ENCODE assay signal across 9 cellular contexts in the genomic region with DNA sequence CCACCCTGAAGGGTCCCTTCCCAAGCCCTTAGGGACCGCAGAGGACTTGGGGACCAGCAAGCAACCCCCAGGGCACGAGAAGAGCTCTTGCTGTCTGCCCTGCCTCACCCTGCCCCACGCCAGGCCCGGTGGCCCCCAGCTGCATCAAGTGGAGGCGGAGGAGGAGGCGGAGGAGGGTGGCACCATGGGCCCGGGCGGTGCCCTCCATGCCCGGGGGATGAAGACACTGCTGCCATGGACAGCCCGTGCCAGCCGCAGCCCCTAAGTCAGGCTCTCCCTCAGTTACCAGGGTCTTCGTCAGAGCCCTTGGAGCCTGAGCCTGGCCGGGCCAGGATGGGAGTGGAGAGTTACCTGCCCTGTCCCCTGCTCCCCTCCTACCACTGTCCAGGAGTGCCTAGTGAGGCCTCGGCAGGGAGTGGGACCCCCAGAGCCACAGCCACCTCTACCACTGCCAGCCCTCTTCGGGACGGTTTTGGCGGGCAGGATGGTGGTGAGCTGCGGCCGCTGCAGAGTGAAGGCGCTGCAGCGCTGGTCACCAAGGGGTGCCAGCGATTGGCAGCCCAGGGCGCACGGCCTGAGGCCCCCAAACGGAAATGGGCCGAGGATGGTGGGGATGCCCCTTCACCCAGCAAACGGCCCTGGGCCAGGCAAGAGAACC. TPM values are rescaled to one million over a fixed set of nuclear protein-coding genes. Genes with fewer than 3 reads are reported as not detected.
DNase-seq lines count a peak whose midpoint lies in the region; ATAC-seq, FAIRE-seq and TF ChIP-seq lines count a peak whose summit lies in the region.
"Had no signal": no experiment of that assay in that cellular context is flagged by ENCODE, and none has a peak within 500 bp of the region (broad histone marks: within the 10 kb centered on the region; RNA-seq: fewer than 3 reads in every experiment).

No MANE protein-coding gene starts in this region.

- peaks cover 2% of the 10 kb centered on the region for H3K36me3 Mint-ChIP-seq in activated naive CD4-positive, alpha-beta T cell treated with anti-CD3 and anti-CD28 coated beads, Interleukin-2, amount 50 U/mL, for 24 hours
- H3K36me3 Mint-ChIP-seq in type B pancreatic cell = peaks cover 4% of the 10 kb centered on the region

- intact Hi-C loops in K562 (cut with micrococcal nuclease) = no loop called here

- H3K27me3 ChIP-seq in K562 (ENCODE audit: control insufficient read depth in 2 of 2, insufficient read depth in 2 of 2, low read length in 2 of 2) (no peaks in the 10 kb centered on the region), lung (ENCODE audit: control insufficient read depth, insufficient read depth) (no peaks in the 10 kb centered on the region)

- no peaks in the 10 kb centered on the region for H3K9me3 ChIP-seq in K562 (replicated peaks; ENCODE audit: control insufficient read depth, insufficient read depth, low read depth, low read length)
- H3K9me3 ChIP-seq in lung (ENCODE audit: control insufficient read depth in 2 of 2, insufficient read depth in 1 of 2, low read length in 1 of 2) = no peaks in the 10 kb centered on the region

- no peak overlapping the region for H2AFZ ChIP-seq in K562 (ENCODE audit: low read depth, low read length)

- H3K27ac Mint-ChIP-seq in activated naive CD4-positive, alpha-beta T cell treated with anti-CD3 and anti-CD28 coated beads, Interleukin-2, amount 50 U/mL, for 24 hours = peak overlapping the region; percentile 97
- H3K27ac Mint-ChIP-seq in type B pancreatic cell = peak overlapping the region; percentile 87

- peaks cover 53 to 71% of the 10 kb centered on the region in 2 experiments for H3K4me1 ChIP-seq in K562 (replicated peaks in 1 of 2; ENCODE audit: control insufficient read depth in 2 of 2, insufficient read depth in 2 of 2, low read length in 2 of 2)
- H3K4me1 ChIP-seq in lung (ENCODE audit: control insufficient read depth in 2 of 2, insufficient read depth in 2 of 2, low read length in 2 of 2) = peaks cover 19 to 53% of the 10 kb centered on the region in 2 donors

- H3K27ac ChIP-seq in K562 (ENCODE audit: extremely low read depth, low read depth, low read length) (peak overlapping the region; percentile 95), lung (ENCODE audit: low read depth in 1 of 2, low read length in 1 of 2) (peak overlapping the region; percentile 90 to 93)

- CTCF ChIA-PET in K562 (lab: Yijun Ruan, JAX; ENCODE audit: low intra/inter-chr PET ratio) = no interaction called here

- no peak for TF ChIP-seq EP300 in K562 (IDR thresholded peaks at IDR 0.05; ENCODE audit: low read length)

- POLR2A ChIA-PET in K562 (lab: Yijun Ruan, JAX) = interaction anchor here (1.0 to 1.7 kb wide), 3 partner anchors 11 to 47 kb away, joined by 3 to 9 read pairs (median 6); a partner anchor contains a TSS

- H3K4me3 ChIP-seq in K562 (peak overlapping the region; percentile 89), lung (peak overlapping the region; percentile 89)

- ATAC-seq in K562 (no peak), lung (ENCODE audit: insufficient read depth, low FRiP score) (no peak), GM21526 (IDR thresholded peaks at IDR 0.05; ENCODE audit: low FRiP score, unreplicated experiment) (no peak)

- H3K36me3 ChIP-seq in K562 (ENCODE audit: control insufficient read depth, insufficient read depth, low read length) (peaks cover 53% of the 10 kb centered on the region; the same call in 2 of the 3 replicates), lung (ENCODE audit: control insufficient read depth in 2 of 2, insufficient read depth in 2 of 2, low read length in 2 of 2) (peaks cover 0 to 18% of the 10 kb centered on the region in 2 donors)

- peaks cover 62% of the 10 kb centered on the region for H3K79me2 ChIP-seq in K562 (ENCODE audit: control insufficient read depth, insufficient read depth, low read length)

- no TSS peak for BruUV-seq in K562 (replicated peaks; lab: Mats Ljungman, UMichigan)

- H3K4me2 ChIP-seq in K562 (ENCODE audit: insufficient read depth, low read length) = peak overlapping the region; percentile 82

- peaks cover 13% of the 10 kb centered on the region for H3K9me1 ChIP-seq in K562 (ENCODE audit: control insufficient read depth, insufficient read depth, low read length)

- no peak for TF ChIP-seq RAD21 in K562 (CRISPR knock-in tag; conservative IDR thresholded peaks at IDR 0.05 in 1 of 2, IDR thresholded peaks at IDR 0.05 in 1 of 2)

- H3K9ac ChIP-seq in K562 (ENCODE audit: insufficient read depth in 1 of 2, low read depth in 2 of 2, low read length in 2 of 2) = peak overlapping the region; percentile 95 to 98

- H3K4me1 Mint-ChIP-seq in activated naive CD4-positive, alpha-beta T cell treated with anti-CD3 and anti-CD28 coated beads, Interleukin-2, amount 50 U/mL, for 24 hours = peaks cover 66% of the 10 kb centered on the region
- peaks cover 42% of the 10 kb centered on the region for H3K4me1 Mint-ChIP-seq in type B pancreatic cell (ENCODE audit: unreplicated experiment)

- peaks cover 41% of the 10 kb centered on the region for H4K20me1 ChIP-seq in K562 (replicated peaks; ENCODE audit: control insufficient read depth, insufficient read depth, low read length)

- WGBS in K562 (ENCODE audit: insufficient coverage, low coverage, missing lambda C conversion rate) = 75% methylated on average over 17 of the region's 27 CpGs
- WGBS in lung, 2 donors = 49 to 74% methylated on average over 26 to 27 of the region's 27 CpGs

- no peak for FAIRE-seq in K562 (lab: Jason Lieb, UNC)

- no peak for TF ChIP-seq CTCF in K562 (IDR thresholded peaks at IDR 0.05 in 2 of 3, conservative IDR thresholded peaks at IDR 0.05 in 1 of 3; ENCODE audit: insufficient read depth in 2 of 3, low read depth in 1 of 3, low read length in 3 of 3)
- TF ChIP-seq CTCF in lung (IDR thresholded peaks at IDR 0.05; ENCODE audit: control extremely low read depth, extremely low read depth) = no peak
- TF ChIP-seq CTCF in type B pancreatic cell (conservative IDR thresholded peaks at IDR 0.05) = no peak
- TF ChIP-seq CTCF in GM13976 (IDR thresholded peaks at IDR 0.05; ENCODE audit: borderline replicate concordance, control extremely low read depth, extremely low read depth, insufficient read depth, missing control alignments) = no peak

- H3K4me3 Mint-ChIP-seq in activated naive CD4-positive, alpha-beta T cell treated with anti-CD3 and anti-CD28 coated beads, Interleukin-2, amount 50 U/mL, for 24 hours = peak overlapping the region; percentile 92
- H3K4me3 Mint-ChIP-seq in type B pancreatic cell = peak overlapping the region; percentile 92

- H3K27me3 Mint-ChIP-seq in activated naive CD4-positive, alpha-beta T cell treated with anti-CD3 and anti-CD28 coated beads, Interleukin-2, amount 50 U/mL, for 24 hours = no peaks in the 10 kb centered on the region
- H3K27me3 Mint-ChIP-seq in type B pancreatic cell = no peaks in the 10 kb centered on the region

- DNase-seq in activated naive CD4-positive, alpha-beta T cell treated with anti-CD3 and anti-CD28 coated beads, Interleukin-2, amount 50 U/mL, for 16 hours = no peak
- DNase-seq in K562 (ENCODE audit: extremely low read depth in 1 of 4, low spot score in 3 of 4) (no peak), lung (ENCODE audit: low spot score) (peak; percentile 29), type B pancreatic cell (ENCODE audit: extremely low spot score, unreplicated experiment) (no peak), kidney tubule cell (ENCODE audit: low spot score) (no peak), GM13976 (ENCODE audit: low spot score) (no peak)

- no peaks in the 10 kb centered on the region for H3K9me3 Mint-ChIP-seq in activated naive CD4-positive, alpha-beta T cell treated with anti-CD3 and anti-CD28 coated beads, Interleukin-2, amount 50 U/mL, for 24 hours
- no peaks in the 10 kb centered on the region for H3K9me3 Mint-ChIP-seq in type B pancreatic cell

- TF ChIP-seq POLR2A in K562 (conservative IDR thresholded peaks at IDR 0.05) = no peak

- in situ Hi-C loops in K562 (cut with MboI) = no loop called here
- in situ Hi-C loops in GM13976 (cut with MboI; ENCODE audit: low sequenced_read_pairs, unreplicated experiment) = no loop called here

RNA-seq across cellular contexts. Expression of a gene that starts 1.5 kb away (rescaled TPM):
- total RNA-seq in K562 (2011; cell fraction: chromatin; rRNA removed; ENCODE audit: low replicate concordance) = 63.0 and 140 TPM in 2 replicates
- 93.6 and 96.2 TPM in 2 replicates for total RNA-seq in K562 (2011; cell fraction: nucleolus; rRNA removed)
- total RNA-seq in K562 (2011; cell fraction: nucleoplasm; rRNA removed) = 80.4 and 98.4 TPM in 2 replicates
- total RNA-seq in K562 (2014; rRNA removed) (104 and 120 TPM in 2 replicates), K562 (2014; rRNA removed; fragmentation: Illumina TruSeq; extraction: Trizol) (51.2 and 71.0 TPM in 2 replicates), K562 (2015; rRNA removed; fragmentation: Illumina TruSeq; extraction: Trizol) (92.0 and 92.9 TPM in 2 replicates), K562 (2021) (111 and 114 TPM in 2 replicates), lung (100 to 1,000 TPM; 130 to 157 TPM), type B pancreatic cell (ENCODE audit: low replicate concordance) (83.4 and 83.8 TPM in 2 replicates)
- polyA plus RNA-seq in K562 (2011; rRNA removed) (41.1 and 52.0 TPM in 2 replicates), K562 (2014; fragmentation: Illumina TruSeq; extraction: Trizol) (65.7 and 78.9 TPM in 2 replicates), K562 (2014; fragmentation: Nextera tagmentation; extraction: Ambion mirVana) (10 to 100 TPM in 1 of 2 experiments, 1 to 10 TPM in 1; 9.6 to 19.1 TPM), K562 (2014; rRNA removed) (81.3 and 92.5 TPM in 2 replicates), lung (100 to 1,000 TPM; 132 to 133 TPM)
- polyA plus RNA-seq in K562 (2011; cell fraction: cytosol; rRNA removed) = 56.6 and 123 TPM in 2 replicates
- polyA plus RNA-seq in K562 (2011; cell fraction: nucleus; rRNA removed) = 86.2 and 132 TPM in 2 replicates
- 87.1 and 100 TPM in 2 replicates for polyA plus RNA-seq in K562 (2012)
- 18.5 and 29.1 TPM in 2 replicates for polyA minus RNA-seq in K562 (2011; rRNA and poly(A)+ RNA removed)
- polyA minus RNA-seq in K562 (2011; cell fraction: cytosol; rRNA and poly(A)+ RNA removed) = 35.9 and 41.9 TPM in 2 replicates
- 31.8 and 35.2 TPM in 2 replicates for polyA minus RNA-seq in K562 (2011; cell fraction: nucleus; rRNA and poly(A)+ RNA removed)

RNA-seq across cellular contexts. Expression of a gene that starts 22.4 kb away (rescaled TPM):
- 17.4 and 18.8 TPM in 2 replicates for total RNA-seq in K562 (2011; cell fraction: chromatin; rRNA removed; ENCODE audit: low replicate concordance)
- total RNA-seq in K562 (2011; cell fraction: nucleolus; rRNA removed) = 12.3 and 13.6 TPM in 2 replicates
- 11.1 and 23.1 TPM in 2 replicates for total RNA-seq in K562 (2011; cell fraction: nucleoplasm; rRNA removed)
- total RNA-seq in K562 (2014; rRNA removed) (11.9 and 14.8 TPM in 2 replicates), K562 (2014; rRNA removed; fragmentation: Illumina TruSeq; extraction: Trizol) (1.9 and 4.2 TPM in 2 replicates), K562 (2015; rRNA removed; fragmentation: Illumina TruSeq; extraction: Trizol) (7.7 and 9.2 TPM in 2 replicates), K562 (2021) (15.4 and 15.6 TPM in 2 replicates), lung (10 to 100 TPM; 11.5 to 73.0 TPM), type B pancreatic cell (ENCODE audit: low replicate concordance) (10.4 and 12.4 TPM in 2 replicates)
- polyA plus RNA-seq in K562 (2011; rRNA removed) (11.7 and 14.6 TPM in 2 replicates), K562 (2014; fragmentation: Illumina TruSeq; extraction: Trizol) (9.0 and 14.6 TPM in 2 replicates), K562 (2014; fragmentation: Nextera tagmentation; extraction: Ambion mirVana) (under 1 TPM; 0.28 to 0.92 TPM), K562 (2014; rRNA removed) (20.4 and 20.9 TPM in 2 replicates), lung (10 to 100 TPM; 78.6 to 90.9 TPM)
- polyA plus RNA-seq in K562 (2011; cell fraction: cytosol; rRNA removed) = 24.7 and 32.5 TPM in 2 replicates
- 23.7 and 28.9 TPM in 2 replicates for polyA plus RNA-seq in K562 (2011; cell fraction: nucleus; rRNA removed)
- polyA plus RNA-seq in K562 (2012) = 15.9 and 29.9 TPM in 2 replicates
- 2.0 and 2.6 TPM in 2 replicates for polyA minus RNA-seq in K562 (2011; rRNA and poly(A)+ RNA removed)
- polyA minus RNA-seq in K562 (2011; cell fraction: cytosol; rRNA and poly(A)+ RNA removed) = 2.4 and 3.2 TPM in 2 replicates
- polyA minus RNA-seq in K562 (2011; cell fraction: nucleus; rRNA and poly(A)+ RNA removed) = 1.8 and 3.1 TPM in 2 replicates

RNA-seq across cellular contexts. Expression of a gene that starts 25.1 kb away (rescaled TPM):
- total RNA-seq in K562 (2011; cell fraction: chromatin; rRNA removed; ENCODE audit: low replicate concordance) = 2.7 and 4.0 TPM in 2 replicates
- total RNA-seq in K562 (2011; cell fraction: nucleolus; rRNA removed) = not detected in 2 replicates
- not detected in 2 replicates for total RNA-seq in K562 (2011; cell fraction: nucleoplasm; rRNA removed)
- total RNA-seq in K562 (2014; rRNA removed) = not detected in 2 replicates
- total RNA-seq in K562 (2014; rRNA removed; fragmentation: Illumina TruSeq; extraction: Trizol) = not detected in 2 replicates
- total RNA-seq in K562 (2015; rRNA removed; fragmentation: Illumina TruSeq; extraction: Trizol) = not detected in 2 replicates
- not detected in 2 replicates for total RNA-seq in K562 (2021)
- not detected in 2 replicates for polyA plus RNA-seq in K562 (2011; rRNA removed)
- polyA plus RNA-seq in K562 (2011; cell fraction: cytosol; rRNA removed) = not detected in 2 replicates
- 0.74 TPM in 1 of 2 replicates, not detected in the other for polyA plus RNA-seq in K562 (2011; cell fraction: nucleus; rRNA removed)
- polyA plus RNA-seq in K562 (2012) = 0.93 TPM in 1 of 2 replicates, not detected in the other
- polyA plus RNA-seq in K562 (2014; fragmentation: Illumina TruSeq; extraction: Trizol) = not detected in 2 replicates
- polyA plus RNA-seq in K562 (2014; fragmentation: Nextera tagmentation; extraction: Ambion mirVana) = not detected
- polyA plus RNA-seq in K562 (2014; rRNA removed) = 0.21 and 1.1 TPM in 2 replicates
- not detected in 2 replicates for polyA minus RNA-seq in K562 (2011; rRNA and poly(A)+ RNA removed)
- not detected in 2 replicates for polyA minus RNA-seq in K562 (2011; cell fraction: cytosol; rRNA and poly(A)+ RNA removed)
- not detected in 2 replicates for polyA minus RNA-seq in K562 (2011; cell fraction: nucleus; rRNA and poly(A)+ RNA removed)
- total RNA-seq in lung = 1 to 10 TPM in 1 of 2 donors, not detected in 1; 3.2 TPM
- polyA plus RNA-seq in lung = 1 to 10 TPM in 1 of 2 donors, under 1 TPM in 1; 0.75 to 4.6 TPM
- total RNA-seq in type B pancreatic cell (ENCODE audit: low replicate concordance) = 1.7 and 3.2 TPM in 2 replicates
- total RNA-seq: dermis microvascular lymphatic vessel endothelial cell had no signal

RNA-seq across cellular contexts. Expression of a gene that starts 49.5 kb away (rescaled TPM):
- 98.7 and 181 TPM in 2 replicates for total RNA-seq in K562 (2011; cell fraction: chromatin; rRNA removed; ENCODE audit: low replicate concordance)
- total RNA-seq in K562 (2011; cell fraction: nucleolus; rRNA removed) = 171 and 186 TPM in 2 replicates
- total RNA-seq in K562 (2011; cell fraction: nucleoplasm; rRNA removed) = 154 and 155 TPM in 2 replicates
- total RNA-seq in K562 (2014; rRNA removed) (311 and 436 TPM in 2 replicates), K562 (2014; rRNA removed; fragmentation: Illumina TruSeq; extraction: Trizol) (83.8 and 106 TPM in 2 replicates), K562 (2015; rRNA removed; fragmentation: Illumina TruSeq; extraction: Trizol) (130 and 150 TPM in 2 replicates), K562 (2021) (185 and 193 TPM in 2 replicates), lung (10 to 100 TPM; 47.4 to 77.4 TPM), type B pancreatic cell (ENCODE audit: low replicate concordance) (79.6 and 130 TPM in 2 replicates)
- polyA plus RNA-seq in K562 (2011; rRNA removed) (230 and 371 TPM in 2 replicates), K562 (2014; fragmentation: Illumina TruSeq; extraction: Trizol) (205 and 262 TPM in 2 replicates), K562 (2014; fragmentation: Nextera tagmentation; extraction: Ambion mirVana) (10 to 100 TPM; 16.3 to 24.7 TPM), K562 (2014; rRNA removed) (210 and 224 TPM in 2 replicates), lung (10 to 100 TPM; 44.5 to 69.9 TPM)
- polyA plus RNA-seq in K562 (2011; cell fraction: cytosol; rRNA removed) = 179 and 223 TPM in 2 replicates
- polyA plus RNA-seq in K562 (2011; cell fraction: nucleus; rRNA removed) = 665 and 764 TPM in 2 replicates
- polyA plus RNA-seq in K562 (2012) = 170 and 298 TPM in 2 replicates
- 186 and 256 TPM in 2 replicates for polyA minus RNA-seq in K562 (2011; rRNA and poly(A)+ RNA removed)
- 217 TPM in 2 replicates for polyA minus RNA-seq in K562 (2011; cell fraction: cytosol; rRNA and poly(A)+ RNA removed)
- 65.8 and 91.3 TPM in 2 replicates for polyA minus RNA-seq in K562 (2011; cell fraction: nucleus; rRNA and poly(A)+ RNA removed)

RNA-seq across cellular contexts. Expression of a gene that starts 49.8 kb away (rescaled TPM):
- total RNA-seq in K562 (2011; cell fraction: chromatin; rRNA removed; ENCODE audit: low replicate concordance) = not detected in 2 replicates
- total RNA-seq in K562 (2011; cell fraction: nucleolus; rRNA removed) = not detected in 2 replicates
- not detected in 2 replicates for total RNA-seq in K562 (2011; cell fraction: nucleoplasm; rRNA removed)
- not detected in 2 replicates for total RNA-seq in K562 (2014; rRNA removed)
- not detected in 2 replicates for total RNA-seq in K562 (2014; rRNA removed; fragmentation: Illumina TruSeq; extraction: Trizol)
- not detected in 2 replicates for total RNA-seq in K562 (2015; rRNA removed; fragmentation: Illumina TruSeq; extraction: Trizol)
- 0.31 and 0.65 TPM in 2 replicates for total RNA-seq in K562 (2021)
- polyA plus RNA-seq in K562 (2011; rRNA removed) = not detected in 2 replicates
- not detected in 2 replicates for polyA plus RNA-seq in K562 (2011; cell fraction: cytosol; rRNA removed)
- polyA plus RNA-seq in K562 (2011; cell fraction: nucleus; rRNA removed) = not detected in 2 replicates
- polyA plus RNA-seq in K562 (2012) = not detected in 2 replicates
- polyA plus RNA-seq in K562 (2014; fragmentation: Illumina TruSeq; extraction: Trizol) = not detected in 2 replicates
- polyA plus RNA-seq in K562 (2014; fragmentation: Nextera tagmentation; extraction: Ambion mirVana) = not detected
- polyA plus RNA-seq in K562 (2014; rRNA removed) = not detected in 2 replicates
- not detected in 2 replicates for polyA minus RNA-seq in K562 (2011; rRNA and poly(A)+ RNA removed)
- polyA minus RNA-seq in K562 (2011; cell fraction: cytosol; rRNA and poly(A)+ RNA removed) = not detected in 2 replicates
- not detected in 2 replicates for polyA minus RNA-seq in K562 (2011; cell fraction: nucleus; rRNA and poly(A)+ RNA removed)
- 1 to 10 TPM in 1 of 2 donors, under 1 TPM in 1; 0.97 to 1.7 TPM for total RNA-seq in lung
- under 1 TPM; 0.45 to 0.57 TPM for polyA plus RNA-seq in lung
- total RNA-seq in type B pancreatic cell (ENCODE audit: low replicate concordance) = not detected in 2 replicates
- total RNA-seq: dermis microvascular lymphatic vessel endothelial cell had no signal
